Comparison of ENCODE assay signal across 8 cellular contexts in genomic region chr5:34959323-34959722, GRCh38. TPM values are rescaled to one million over a fixed set of nuclear protein-coding genes. Genes with fewer than 3 reads are reported as not detected.
DNase-seq lines count a peak whose midpoint lies in the region; ATAC-seq lines count a peak whose summit lies in the region.

No MANE protein-coding gene starts in this region.

- ATAC-seq in HG02623 (IDR thresholded peaks at IDR 0.05; ENCODE audit: unreplicated experiment), result peak; percentile 92
- no peak for ATAC-seq in naive thymus-derived CD8-positive, alpha-beta T cell

- peaks cover 26% of the 10 kb centered on the region for H3K4me1 Mint-ChIP-seq in activated CD4-positive, alpha-beta T cell treated with anti-CD3 and anti-CD28 coated beads, Interleukin-2, amount 10 ng/mL, durations not matched to agents 7 days and 5 days
- H3K4me1 Mint-ChIP-seq in naive thymus-derived CD8-positive, alpha-beta T cell, result peaks cover 0 to 8% (median 0%) of the 10 kb centered on the region in 4 donors

- CTCF ChIA-PET in activated CD4-positive, alpha-beta T cell treated with anti-CD3 and anti-CD28 coated beads, Interleukin-2, amount 10 ng/mL, durations not matched to agents 7 days and 5 days (lab: Charles Lee), result no interaction called here

- H3K9me3 Mint-ChIP-seq in activated CD4-positive, alpha-beta T cell treated with anti-CD3 and anti-CD28 coated beads, Interleukin-2, amount 10 ng/mL, durations not matched to agents 7 days and 5 days, result no peaks in the 10 kb centered on the region
- no peaks in the 10 kb centered on the region for H3K9me3 Mint-ChIP-seq in naive thymus-derived CD8-positive, alpha-beta T cell

- DNase-seq in activated CD4-positive, alpha-beta T cell treated with anti-CD3 and anti-CD28 coated beads, Interleukin-2, amount 10 ng/mL, durations not matched to agents 7 days and 5 days, result peak; percentile 20
- DNase-seq in activated CD4-positive, alpha-beta T cell treated with anti-CD3 and anti-CD28 coated beads for 4 hours, result no peak
- DNase-seq in RPMI7951 (ENCODE audit: low read depth) (peak; percentile 29), NCI-H82 treated with DMSO at 0.1 percent for 48 hours (lab: John Stamatoyannopoulos, UW; ENCODE audit: unreplicated experiment) (no peak), HuH-7.5 (ENCODE audit: low spot score) (no peak), foreskin melanocyte (no peak)
- DNase-seq in naive thymus-derived CD8-positive, alpha-beta T cell, result no peak

- peaks cover 17% of the 10 kb centered on the region for H3K36me3 Mint-ChIP-seq in activated CD4-positive, alpha-beta T cell treated with anti-CD3 and anti-CD28 coated beads, Interleukin-2, amount 10 ng/mL, durations not matched to agents 7 days and 5 days (ENCODE audit: low read depth)
- peaks cover 0 to 24% (median 12%) of the 10 kb centered on the region in 3 donors for H3K36me3 Mint-ChIP-seq in naive thymus-derived CD8-positive, alpha-beta T cell

- no peak overlapping the region for H3K4me3 Mint-ChIP-seq in activated CD4-positive, alpha-beta T cell treated with anti-CD3 and anti-CD28 coated beads, Interleukin-2, amount 10 ng/mL, durations not matched to agents 7 days and 5 days
- H3K4me3 Mint-ChIP-seq in naive thymus-derived CD8-positive, alpha-beta T cell, result no peak overlapping the region

- POLR2A ChIA-PET in activated CD4-positive, alpha-beta T cell treated with anti-CD3 and anti-CD28 coated beads, Interleukin-2, amount 10 ng/mL, durations not matched to agents 7 days and 5 days (lab: Charles Lee), result no interaction called here
- POLR2A ChIA-PET in naive thymus-derived CD8-positive, alpha-beta T cell (lab: Charles Lee), result no interaction called here

- H3K27me3 Mint-ChIP-seq in activated CD4-positive, alpha-beta T cell treated with anti-CD3 and anti-CD28 coated beads, Interleukin-2, amount 10 ng/mL, durations not matched to agents 7 days and 5 days, result no peaks in the 10 kb centered on the region
- no peaks in the 10 kb centered on the region for H3K27me3 Mint-ChIP-seq in naive thymus-derived CD8-positive, alpha-beta T cell

- H3K27ac Mint-ChIP-seq in activated CD4-positive, alpha-beta T cell treated with anti-CD3 and anti-CD28 coated beads, Interleukin-2, amount 10 ng/mL, durations not matched to agents 7 days and 5 days, result no peak overlapping the region
- H3K27ac Mint-ChIP-seq in naive thymus-derived CD8-positive, alpha-beta T cell, result peak overlapping the region in 6 of 10 donors; percentile 7 to 46 (median 26)

RNA-seq across cellular contexts. Expression of gene DNAJC21, which starts 30.0 kb away (rescaled TPM):
- total RNA-seq in activated CD4-positive, alpha-beta T cell treated with anti-CD3 and anti-CD28 coated beads, Interleukin-2, amount 10 ng/mL, durations not matched to agents 7 days and 5 days, result 10 to 100 TPM; 52.4 to 57.6 TPM
- total RNA-seq in RPMI7951 (2014; rRNA removed; shearing (Covaris generic)), result 23.3 and 25.1 TPM in 2 replicates
- total RNA-seq in naive thymus-derived CD8-positive, alpha-beta T cell, result 10 to 100 TPM; 57.9 to 62.6 TPM
- polyA plus RNA-seq in naive thymus-derived CD8-positive, alpha-beta T cell, result 10 to 100 TPM; 14.6 to 27.6 (median 21.8) TPM

RNA-seq across cellular contexts. Expression of gene BRIX1, which starts 43.8 kb away (rescaled TPM):
- 10 to 100 TPM; 33.3 to 50.5 TPM for total RNA-seq in activated CD4-positive, alpha-beta T cell treated with anti-CD3 and anti-CD28 coated beads, Interleukin-2, amount 10 ng/mL, durations not matched to agents 7 days and 5 days
- total RNA-seq in RPMI7951 (2014; rRNA removed; shearing (Covaris generic)), result 55.8 and 65.8 TPM in 2 replicates
- total RNA-seq in naive thymus-derived CD8-positive, alpha-beta T cell, result 10 to 100 TPM; 36.8 to 41.1 TPM
- 10 to 100 TPM; 43.4 to 49.9 (median 45.5) TPM for polyA plus RNA-seq in naive thymus-derived CD8-positive, alpha-beta T cell

RNA-seq across cellular contexts. Expression of gene RAD1, which starts 44.0 kb away (rescaled TPM):
- total RNA-seq in activated CD4-positive, alpha-beta T cell treated with anti-CD3 and anti-CD28 coated beads, Interleukin-2, amount 10 ng/mL, durations not matched to agents 7 days and 5 days, result 10 to 100 TPM; 25.6 to 26.5 TPM
- total RNA-seq in RPMI7951 (2014; rRNA removed; shearing (Covaris generic)), result 34.6 and 74.0 TPM in 2 replicates
- total RNA-seq in naive thymus-derived CD8-positive, alpha-beta T cell, result 10 to 100 TPM; 29.5 to 33.9 TPM
- 10 to 100 TPM; 18.8 to 19.9 (median 19.4) TPM for polyA plus RNA-seq in naive thymus-derived CD8-positive, alpha-beta T cell

Comparison
In these comparisons a context has a peak if more than half of its experiments do, and no peak if none do; other contexts are left out.
1. DNase-seq: peak in activated CD4-positive, alpha-beta T cell treated with anti-CD3 and anti-CD28 coated beads, Interleukin-2, amount 10 ng/mL, durations not matched to agents 7 days and 5 days (single experiment) and RPMI7951 (single experiment); none in activated CD4-positive, alpha-beta T cell treated with anti-CD3 and anti-CD28 coated beads for 4 hours (0 of 2), naive thymus-derived CD8-positive, alpha-beta T cell (0 of 10), NCI-H82 treated with DMSO at 0.1 percent for 48 hours (single experiment), HuH-7.5 (single experiment) and foreskin melanocyte (single experiment).